1 cellular context compared by ENCODE assay signal in genomic region chr4:150248181-150248580, GRCh38.
TF ChIP-seq lines count a peak whose summit lies in the region.

No MANE protein-coding gene starts in this region.

TF ChIP-seq in IMR-90, 13 proteins besides CTCF, POLR2A, EP300 and RAD21 (continued from another document):
- TF ChIP-seq MAFK (IDR thresholded peaks at IDR 0.05; ENCODE audit: low read depth, low read length) (no peak), SMC3 (IDR thresholded peaks at IDR 0.05; ENCODE audit: low read depth, low read length) (no peak), NFE2L2 (IDR thresholded peaks at IDR 0.05; ENCODE audit: low read depth, low read length) (no peak), CEBPB (IDR thresholded peaks at IDR 0.05; ENCODE audit: low read depth, low read length) (no peak), MXI1 (IDR thresholded peaks at IDR 0.05; ENCODE audit: borderline replicate concordance, low read depth, low read length) (no peak), FOS (IDR thresholded peaks at IDR 0.05; ENCODE audit: low read depth, low read length) (no peak)
- TF ChIP-seq, protein P1, sequence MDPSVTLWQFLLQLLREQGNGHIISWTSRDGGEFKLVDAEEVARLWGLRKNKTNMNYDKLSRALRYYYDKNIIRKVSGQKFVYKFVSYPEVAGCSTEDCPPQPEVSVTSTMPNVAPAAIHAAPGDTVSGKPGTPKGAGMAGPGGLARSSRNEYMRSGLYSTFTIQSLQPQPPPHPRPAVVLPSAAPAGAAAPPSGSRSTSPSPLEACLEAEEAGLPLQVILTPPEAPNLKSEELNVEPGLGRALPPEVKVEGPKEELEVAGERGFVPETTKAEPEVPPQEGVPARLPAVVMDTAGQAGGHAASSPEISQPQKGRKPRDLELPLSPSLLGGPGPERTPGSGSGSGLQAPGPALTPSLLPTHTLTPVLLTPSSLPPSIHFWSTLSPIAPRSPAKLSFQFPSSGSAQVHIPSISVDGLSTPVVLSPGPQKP (IDR thresholded peaks at IDR 0.05; ENCODE audit: borderline replicate concordance, low read depth, low read length), result no peak
TF ChIP-seq in IMR-90: peak in this region for 0.
